Comparison of ENCODE assay signal across 11 cellular contexts in the genomic region with DNA sequence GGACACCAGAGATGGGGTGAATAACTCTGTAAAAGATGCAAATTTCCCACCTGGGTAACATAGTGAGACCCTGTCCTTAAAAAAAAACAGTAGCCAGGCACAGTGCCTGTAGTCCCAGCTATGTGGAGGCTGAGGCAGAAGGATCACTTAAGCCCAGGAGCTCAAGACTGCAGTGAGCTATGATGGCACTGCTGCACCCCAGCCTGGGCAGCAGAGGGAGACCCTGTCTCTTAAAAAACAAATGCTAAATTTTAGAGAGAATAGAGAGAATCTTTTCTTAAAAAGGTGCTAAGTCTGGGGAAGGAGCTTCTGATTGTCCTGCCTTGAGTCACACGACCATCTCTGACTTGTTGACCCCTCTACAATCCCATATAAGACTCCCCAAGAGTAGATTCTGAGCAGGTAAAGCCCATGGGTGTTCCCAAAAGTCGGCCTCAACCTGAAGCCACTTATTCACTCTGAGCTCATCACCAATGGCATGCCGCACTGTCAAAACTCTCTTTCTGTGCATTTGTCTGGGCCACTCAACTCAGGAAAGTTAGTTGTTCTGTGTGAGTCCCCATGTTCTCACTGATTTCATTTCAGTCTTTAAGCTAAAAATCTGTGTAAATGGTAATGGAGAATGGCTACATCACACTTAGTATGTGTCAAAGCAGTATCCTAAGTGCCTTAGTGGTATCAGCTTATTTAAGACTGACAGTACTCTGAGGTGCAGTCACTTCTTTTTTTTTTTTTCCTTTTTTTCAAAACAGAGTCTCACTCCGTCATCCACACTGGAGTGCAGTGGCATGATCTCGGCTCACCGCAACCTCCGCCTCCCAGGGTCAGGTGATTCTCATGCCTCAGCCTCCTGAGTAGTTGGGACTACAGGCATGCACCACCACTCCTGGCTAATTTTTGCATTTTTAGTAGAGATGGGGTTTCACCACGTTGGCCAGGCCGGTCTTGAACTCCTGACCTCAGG. TPM values are rescaled to one million over a fixed set of nuclear protein-coding genes. Genes with fewer than 3 reads are reported as not detected.
A peak's percentile ranks its signal among the peaks of the same experiment; 100 is the strongest.
DNase-seq lines count a peak whose midpoint lies in the region; ATAC-seq and TF ChIP-seq lines count a peak whose summit lies in the region.
"Had no signal": no experiment of that assay in that cellular context is flagged by ENCODE, and none has a peak within 500 bp of the region (broad histone marks: within the 10 kb centered on the region; RNA-seq: fewer than 3 reads in every experiment).

No MANE protein-coding gene starts in this region.

- DNase-seq in GM10266 (ENCODE audit: extremely low spot score): no peak
- DNase-seq in SJSA1 (ENCODE audit: low read depth in 1 of 2, low spot score in 2 of 2): peak in 1 of 2 experiments; percentile 11
- DNase-seq in endodermal cell: peak; percentile 53
- DNase-seq in MG63: no peak
- DNase-seq in omental fat pad (ENCODE audit: low spot score): no peak
- DNase-seq in SIG-M5 treated with dmso at 0.1 percent for 504 hours (lab: John Stamatoyannopoulos, UW; ENCODE audit: unreplicated experiment): no peak
- DNase-seq: Calu3; effector memory CD4-positive, alpha-beta T cell had no signal

- H3K4me1 Mint-ChIP-seq in endodermal cell: no peaks in the 10 kb centered on the region

- H3K4me3 Mint-ChIP-seq in endodermal cell: no peak overlapping the region

- ATAC-seq in omental fat pad (ENCODE audit: low FRiP score): no peak
- ATAC-seq in GM21529 (IDR thresholded peaks at IDR 0.05; ENCODE audit: unreplicated experiment): no peak

- peak overlapping the region in 5 of 11 experiments; percentile 84 to 90 (median 87); a peak in 10 of 22 replicates for H3K4me2 ChIP-seq in BLaER1 treated with 17β-estradiol and CSF1 and Interleukin-3, amounts not matched to agents 10 nM and 100 nM
- H3K4me2 ChIP-seq: hepatocyte had no signal

- H3K9me3 Mint-ChIP-seq in endodermal cell: no peaks in the 10 kb centered on the region

- H3K27ac Mint-ChIP-seq in endodermal cell: no peak overlapping the region

- peak; percentile 57 for TF ChIP-seq CTCF in GM10266 (IDR thresholded peaks at IDR 0.05; ENCODE audit: control insufficient read depth, insufficient read depth, low read depth, missing control alignments)
- TF ChIP-seq CTCF in endodermal cell (conservative IDR thresholded peaks at IDR 0.05): peak; percentile 65
- no peak for TF ChIP-seq CTCF in omental fat pad (IDR thresholded peaks at IDR 0.05)

- H3K27me3 Mint-ChIP-seq in endodermal cell (ENCODE audit: insufficient read depth): peaks cover 45% of the 10 kb centered on the region

- H3K27ac ChIP-seq in BLaER1 treated with 17β-estradiol and CSF1 and Interleukin-3, amounts not matched to agents 10 nM and 100 nM: peak overlapping the region in 9 of 11 experiments; percentile 4 to 92 (median 44); a peak in 17 of 22 replicates
- H3K27ac ChIP-seq in SJSA1: peak overlapping the region; percentile 38; the same call in 1 of the 2 replicates
- H3K27ac ChIP-seq in endodermal cell (ENCODE audit: low read depth, low read length): no peak overlapping the region
- H3K27ac ChIP-seq: hepatocyte had no signal

- H3K4me3 ChIP-seq in BLaER1 treated with 17β-estradiol and CSF1 and Interleukin-3, amounts not matched to agents 10 nM and 100 nM: no peak overlapping the region
- H3K4me3 ChIP-seq in SJSA1 (no peak overlapping the region), endodermal cell (ENCODE audit: low read length) (no peak overlapping the region), MG63 (no peak overlapping the region)
- H3K4me3 ChIP-seq: hepatocyte had no signal

- H3K9ac ChIP-seq in BLaER1 treated with 17β-estradiol and CSF1 and Interleukin-3, amounts not matched to agents 10 nM and 100 nM: peak overlapping the region in 2 of 11 experiments; percentile 2 to 18; a peak in 3 of 22 replicates
- H3K9ac ChIP-seq in endodermal cell (ENCODE audit: extremely low read depth, low read length, poor library complexity, severe bottlenecking): no peak overlapping the region

- no peaks in the 10 kb centered on the region for H3K27me3 ChIP-seq in BLaER1 treated with 17β-estradiol and CSF1 and Interleukin-3, amounts not matched to agents 10 nM and 100 nM
- H3K27me3 ChIP-seq in SJSA1 (replicated peaks): no peaks in the 10 kb centered on the region
- H3K27me3 ChIP-seq in endodermal cell (ENCODE audit: control insufficient read depth, insufficient read depth, low read length, poor library complexity, severe bottlenecking): peaks cover 6% of the 10 kb centered on the region
- H3K27me3 ChIP-seq in MG63: no peaks in the 10 kb centered on the region
- H3K27me3 ChIP-seq: hepatocyte had no signal

- H3K36me3 Mint-ChIP-seq in endodermal cell (ENCODE audit: low read depth): no peaks in the 10 kb centered on the region

- H3K4me1 ChIP-seq in BLaER1 treated with 17β-estradiol and CSF1 and Interleukin-3, amounts not matched to agents 10 nM and 100 nM: peaks cover 49 to 94% (median 86%) of the 10 kb centered on the region in 10 experiments
- H3K4me1 ChIP-seq in SJSA1 (replicated peaks) (peaks cover 5% of the 10 kb centered on the region; the same call in 1 of the 2 replicates), endodermal cell (ENCODE audit: control insufficient read depth, insufficient read depth, low read length) (peaks cover 4% of the 10 kb centered on the region)

- H4K20me1 ChIP-seq in BLaER1 treated with 17β-estradiol and CSF1 and Interleukin-3, amounts not matched to agents 10 nM and 100 nM: no peaks in the 10 kb centered on the region

- 85 to 88% methylated on average over 5 to 9 of the region's 9 CpGs for WGBS in endodermal cell (ENCODE audit: insufficient coverage in 1 of 2, insufficient read length in 1 of 2), 2 experiments

- H3K36me3 ChIP-seq in BLaER1 treated with 17β-estradiol and CSF1 and Interleukin-3, amounts not matched to agents 10 nM and 100 nM: peaks cover 0 to 15% (median 0%) of the 10 kb centered on the region in 11 experiments; a peak in 6 of 22 replicates
- H3K36me3 ChIP-seq in SJSA1 (no peaks in the 10 kb centered on the region), endodermal cell (ENCODE audit: control insufficient read depth, insufficient read depth, low read length) (no peaks in the 10 kb centered on the region), MG63 (no peaks in the 10 kb centered on the region)

- no peaks in the 10 kb centered on the region; a peak in 1 of 22 replicates for H3K9me3 ChIP-seq in BLaER1 treated with 17β-estradiol and CSF1 and Interleukin-3, amounts not matched to agents 10 nM and 100 nM (replicated peaks in 1 of 11)
- H3K9me3 ChIP-seq in SJSA1 (replicated peaks) (no peaks in the 10 kb centered on the region), endodermal cell (ENCODE audit: control insufficient read depth, low read length) (no peaks in the 10 kb centered on the region), MG63 (no peaks in the 10 kb centered on the region)

RNA-seq across cellular contexts. Expression of gene PRKCB, which starts 41.6 kb away (rescaled TPM):
- 1.8 and 4.2 TPM in 2 replicates for total RNA-seq in SJSA1 (2014; rRNA removed; shearing (Covaris generic))
- total RNA-seq in endodermal cell: 1 to 10 TPM in 1 of 2 donors, under 1 TPM in 1; 0.38 to 1.1 TPM
- polyA plus RNA-seq in endodermal cell (2013, experiment 1 of 2): 3.2 TPM
- polyA plus RNA-seq in endodermal cell (2013, experiment 2 of 2): 3.1 TPM
- 0.02 TPM in 1 of 2 replicates, not detected in the other for total RNA-seq in MG63 (2014; rRNA removed; shearing (Covaris generic); ENCODE audit: low replicate concordance)
- 10 to 100 TPM in 2 of 4 donors, 1 to 10 TPM in 2; 5.3 to 18.6 (median 11.1) TPM for total RNA-seq in omental fat pad
- total RNA-seq: Calu3 had no signal

Comparison
In these comparisons a context has a peak if more than half of its experiments do, and no peak if none do; other contexts are left out.
1. CTCF ChIP-seq: peak in GM10266 (single experiment) and endodermal cell (single experiment); none in omental fat pad (0 of 3).